Comparison of ENCODE assay signal across 17 cellular contexts in genomic region chr2:168913495-168913894, GRCh38. TPM values are rescaled to one million over a fixed set of nuclear protein-coding genes. Genes with fewer than 3 reads are reported as not detected.
"Had no signal": no experiment of that assay in that cellular context is flagged by ENCODE, and none has a peak within 500 bp of the region (broad histone marks: within the 10 kb centered on the region; RNA-seq: fewer than 3 reads in every experiment).

No MANE protein-coding gene starts in this region.

- H3K9me3 Mint-ChIP-seq: activated T-cell treated with anti-CD3 and anti-CD28 coated beads, Interleukin-2, amount 50 U/mL, for 4 hours; central memory CD8-positive, alpha-beta T cell; nephron had no signal

- H3K27ac ChIP-seq: coronary artery, thyroid gland had no signal

- H3K4me3 Mint-ChIP-seq: central memory CD8-positive, alpha-beta T cell had no signal

- H3K4me1 Mint-ChIP-seq: central memory CD8-positive, alpha-beta T cell; nephron had no signal

- H3K4me3 ChIP-seq: thyroid gland had no signal

- H3K27me3 ChIP-seq: thyroid gland had no signal

- H3K27ac Mint-ChIP-seq: activated B cell treated with CpG ODN at 0.5 μM for 24 hours; activated naive CD4-positive, alpha-beta T cell treated with anti-CD3 and anti-CD28 coated beads for 36 hours; nephron had no signal

- H3K4me1 ChIP-seq: thyroid gland had no signal

- H3K9me3 ChIP-seq: thyroid gland had no signal

- DNase-seq: activated B cell treated with CpG ODN at 0.5 μM for 24 hours; activated CD4-positive, alpha-beta T cell treated with anti-CD3 and anti-CD28 coated beads, Interleukin-2, amount 50 U/mL, for 1 hour; activated CD8-positive, alpha-beta memory T cell treated with anti-CD3 and anti-CD28 coated beads, Interleukin-2, amount 50 U/mL, for 4 hours; activated T-cell treated with anti-CD3 and anti-CD28 coated beads, Interleukin-2, amount 50 U/mL, for 4 hours; stimulated activated CD4-positive, alpha-beta T cell treated with anti-CD3 and anti-CD28 coated beads, Interleukin-1b, Interleukin-23, amount 100 ng/mL, for 48 hours; stimulated activated CD8-positive, alpha-beta memory T cell treated with anti-CD3 and anti-CD28 coated beads, Interleukin-4, amount 100 ng/mL, for 48 hours; stimulated activated naive CD4-positive, alpha-beta T cell had no signal

- H3K36me3 ChIP-seq: thyroid gland had no signal

RNA-seq across cellular contexts. Expression of gene G6PC2, which starts 12.4 kb away (rescaled TPM):
- total RNA-seq: activated B cell treated with CpG ODN at 0.5 μM for 24 hours; activated naive CD4-positive, alpha-beta T cell treated with anti-CD3 and anti-CD28 coated beads for 36 hours; activated T-cell treated with anti-CD3 and anti-CD28 coated beads, Interleukin-2, amount 50 U/mL, for 4 hours; frontal cortex; lung microvascular endothelial cell; renal cortical epithelial cell; urinary bladder had no signal
- polyA plus RNA-seq: keratinocyte, urinary bladder had no signal
